30 cellular contexts compared by ENCODE assay signal in genomic region chr10:95196053-95196452, GRCh38. TPM values are rescaled to one million over a fixed set of nuclear protein-coding genes. Genes with fewer than 3 reads are reported as not detected.
A peak's percentile ranks its signal among the peaks of the same experiment; 100 is the strongest.
DNase-seq lines count a peak whose midpoint lies in the region; ATAC-seq, FAIRE-seq and TF ChIP-seq lines count a peak whose summit lies in the region.
"Had no signal": no experiment of that assay in that cellular context is flagged by ENCODE, and none has a peak within 500 bp of the region (broad histone marks: within the 10 kb centered on the region; RNA-seq: fewer than 3 reads in every experiment).

No MANE protein-coding gene starts in this region.

- H3K4me2 ChIP-seq in H9 (ENCODE audit: insufficient read depth, insufficient read length, low read length) (no peak overlapping the region), astrocyte (ENCODE audit: low read length) (no peak overlapping the region)

- H3K4me1 Mint-ChIP-seq in H9 (peaks cover 24 to 31% of the 10 kb centered on the region in 2 experiments), astrocyte (ENCODE audit: low read depth, unreplicated experiment) (peaks cover 13% of the 10 kb centered on the region)
- H3K4me1 Mint-ChIP-seq: CD4-positive, alpha-beta memory T cell; stimulated activated naive B cell treated with anti-CD40 and anti-IgM and Interleukin-4, amounts not matched to agents 10 μg/mL and 1 μg/mL and 100 μg/mL, for 72 hours; T-helper 17 cell had no signal

- H3K36me3 Mint-ChIP-seq in H9 (ENCODE audit: insufficient read depth in 1 of 3, low read depth in 3 of 3) (peaks cover 0 to 5% (median 5%) of the 10 kb centered on the region in 3 experiments; a peak in 5 of 7 replicates), astrocyte (ENCODE audit: low read depth, unreplicated experiment) (no peaks in the 10 kb centered on the region)
- H3K36me3 Mint-ChIP-seq: CD4-positive, alpha-beta memory T cell had no signal

- H3K9ac ChIP-seq in H9 (ENCODE audit: extremely low read depth, insufficient read length, low read length) (no peak overlapping the region), astrocyte (ENCODE audit: low read length) (no peak overlapping the region)

- DNase-seq in H9 (peak; percentile 64), astrocyte (ENCODE audit: low read depth) (peak; percentile 39), iPS-NIHi7 (ENCODE audit: extremely low spot score) (peak; percentile 35), pons (ENCODE audit: low spot score) (peak; percentile 71), NCI-H1105 treated with DMSO at 0.1 percent for 48 hours (lab: John Stamatoyannopoulos, UW) (no peak)
- no peak for DNase-seq in stimulated activated CD4-positive, alpha-beta T cell treated with anti-CD3 and anti-CD28 coated beads, Interleukin-4, amount 100 ng/mL, for 1 hour
- DNase-seq in stimulated activated CD4-positive, alpha-beta T cell treated with anti-CD3 and anti-CD28 coated beads, Interleukin-4, amount 100 ng/mL, for 4 hours, result no peak
- DNase-seq: amniotic stem cell; CD4-positive, alpha-beta memory T cell; central memory CD4-positive, alpha-beta T cell; DMS79 treated with DMSO at 0.1 percent for 48 hours; Karpas-422; left ventricle myocardium inferior; NCI-H1048; NCI-H2081; NK-92 treated with Interleukin-12 subunit alpha and Interleukin-12 subunit beta, amount 100 ng/mL, for 24 hours; right lobe of liver; stimulated activated naive B cell treated with anti-CD40 and anti-IgM and Interleukin-4, amounts not matched to agents 10 μg/mL and 1 μg/mL and 100 μg/mL, for 72 hours; T-helper 17 cell; tibial artery had no signal

- no peaks in the 10 kb centered on the region for H3K79me1 ChIP-seq in H9 (ENCODE audit: insufficient read depth, low read depth, low read length, poor library complexity, severe bottlenecking)

- TF ChIP-seq CTCF in H9 (conservative IDR thresholded peaks at IDR 0.05), result no peak
- no peak for TF ChIP-seq CTCF in astrocyte (IDR thresholded peaks at IDR 0.05; ENCODE audit: insufficient read depth, low read depth, low read length)

- H2BK5ac ChIP-seq in H9 (ENCODE audit: insufficient read length, low read length), result no peak overlapping the region

- H4K5ac ChIP-seq in H9 (ENCODE audit: insufficient read length, low read depth, low read length), result no peak overlapping the region

- no peak overlapping the region for H4K91ac ChIP-seq in H9 (ENCODE audit: insufficient read length, low read depth, low read length)

- H3K36me3 ChIP-seq in astrocyte (ENCODE audit: insufficient read depth, low read length), result no peaks in the 10 kb centered on the region
- H3K36me3 ChIP-seq: left ventricle myocardium inferior, right lobe of liver, tibial artery had no signal

- H2BK12ac ChIP-seq in H9 (ENCODE audit: insufficient read length, low read depth, low read length), result no peak overlapping the region

- peaks cover 6% of the 10 kb centered on the region; the same call in 1 of the 2 replicates for H3K4me1 ChIP-seq in H9 (ENCODE audit: insufficient read depth, low read length)
- no peaks in the 10 kb centered on the region for H3K4me1 ChIP-seq in astrocyte (ENCODE audit: insufficient read depth, low read length)
- H3K4me1 ChIP-seq: left ventricle myocardium inferior, right lobe of liver, tibial artery had no signal

- H3K23me2 ChIP-seq in H9 (ENCODE audit: insufficient read length, low read depth, low read length, poor library complexity, severe bottlenecking), result no peaks in the 10 kb centered on the region

- H3K9me3 ChIP-seq in H9 (ENCODE audit: control insufficient read depth, low read depth, low read length) (no peaks in the 10 kb centered on the region), astrocyte (ENCODE audit: insufficient read depth, low read depth, low read length) (no peaks in the 10 kb centered on the region)
- H3K9me3 ChIP-seq: left ventricle myocardium inferior, right lobe of liver, tibial artery had no signal

- H4K20me1 ChIP-seq in H9 (ENCODE audit: control insufficient read depth, insufficient read depth, insufficient read length) (no peaks in the 10 kb centered on the region), astrocyte (ENCODE audit: insufficient read depth, low read length) (no peaks in the 10 kb centered on the region)

- H3T11ph ChIP-seq in H9 (ENCODE audit: low read length), result no peak overlapping the region

- H3K27ac ChIP-seq in H9 (ENCODE audit: insufficient read length, low read depth, low read length) (no peak overlapping the region), astrocyte (ENCODE audit: low read depth, low read length) (no peak overlapping the region)
- H3K27ac ChIP-seq: left ventricle myocardium inferior, right lobe of liver, tibial artery, VCaP had no signal

- no peak overlapping the region for H2AK5ac ChIP-seq in H9 (ENCODE audit: insufficient read length, low read length)

- H2BK120ac ChIP-seq in H9 (ENCODE audit: low read depth, low read length, poor library complexity, severe bottlenecking), result no peak overlapping the region

- FAIRE-seq in astrocyte (lab: Jason Lieb, UNC), result no peak
- FAIRE-seq: H54, RCC 7860 had no signal

- H3K14ac ChIP-seq in H9 (ENCODE audit: insufficient read depth, low read length), result no peak overlapping the region

- no CpG with 5 or more reads among the region's 3 CpGs for WGBS in H9 (ENCODE audit: extremely low coverage, insufficient read length, low lambda C conversion rate)

- peak overlapping the region in 1 of 2 experiments; percentile 47; a peak in 1 of 5 replicates for H3K4me3 Mint-ChIP-seq in H9
- no peak overlapping the region for H3K4me3 Mint-ChIP-seq in astrocyte (ENCODE audit: unreplicated experiment)
- H3K4me3 Mint-ChIP-seq: CD4-positive, alpha-beta memory T cell; stimulated activated naive B cell treated with anti-CD40 and anti-IgM and Interleukin-4, amounts not matched to agents 10 μg/mL and 1 μg/mL and 100 μg/mL, for 72 hours; T-helper 17 cell had no signal

- no peaks in the 10 kb centered on the region for H3K79me2 ChIP-seq in H9 (ENCODE audit: insufficient read depth, low read length)
- no peaks in the 10 kb centered on the region for H3K79me2 ChIP-seq in astrocyte (ENCODE audit: insufficient read depth, low read length)

- H2AFZ ChIP-seq in H9 (ENCODE audit: low read length) (no peak overlapping the region), astrocyte (ENCODE audit: low read depth, low read length) (no peak overlapping the region)

- H3K27me3 Mint-ChIP-seq in H9 (ENCODE audit: low read depth), result no peaks in the 10 kb centered on the region
- H3K27me3 Mint-ChIP-seq in astrocyte (ENCODE audit: low read depth, unreplicated experiment), result no peaks in the 10 kb centered on the region
- H3K27me3 Mint-ChIP-seq: stimulated activated naive B cell treated with anti-CD40 and anti-IgM and Interleukin-4, amounts not matched to agents 10 μg/mL and 1 μg/mL and 100 μg/mL, for 72 hours; T-helper 17 cell had no signal

- no peak overlapping the region for H3K4ac ChIP-seq in H9 (ENCODE audit: low read depth, low read length)

- peak overlapping the region; percentile 1 to 72 (median 65); a peak in 3 of 7 replicates for H3K27ac Mint-ChIP-seq in H9
- no peak overlapping the region for H3K27ac Mint-ChIP-seq in astrocyte (ENCODE audit: unreplicated experiment)
- H3K27ac Mint-ChIP-seq: CD4-positive, alpha-beta memory T cell; stimulated activated naive B cell treated with anti-CD40 and anti-IgM and Interleukin-4, amounts not matched to agents 10 μg/mL and 1 μg/mL and 100 μg/mL, for 72 hours; T-helper 17 cell had no signal

- no peak overlapping the region for H3K23ac ChIP-seq in H9 (ENCODE audit: insufficient read length, low read depth, low read length)

- no peak overlapping the region for H2BK20ac ChIP-seq in H9 (ENCODE audit: low read depth, low read length, poor library complexity, severe bottlenecking)

- H3K27me3 ChIP-seq in H9 (ENCODE audit: insufficient read depth, low read length) (no peaks in the 10 kb centered on the region), astrocyte (ENCODE audit: insufficient read depth, low read length) (no peaks in the 10 kb centered on the region)
- H3K27me3 ChIP-seq: right lobe of liver, tibial artery had no signal

- peaks cover 0 to 3% of the 10 kb centered on the region in 2 experiments; a peak in 4 of 5 replicates for H3K9me3 Mint-ChIP-seq in H9
- H3K9me3 Mint-ChIP-seq in astrocyte (ENCODE audit: unreplicated experiment), result no peaks in the 10 kb centered on the region

- H2BK15ac ChIP-seq in H9 (ENCODE audit: low read depth, low read length), result no peak overlapping the region

- H4K8ac ChIP-seq in H9 (replicated peaks; ENCODE audit: insufficient read length, low read depth, low read length), result no peak overlapping the region

- no peak overlapping the region for H3K18ac ChIP-seq in H9 (ENCODE audit: insufficient read length, low read depth, low read length)

- H3K56ac ChIP-seq in H9 (ENCODE audit: insufficient read length, low read depth, low read length), result no peak overlapping the region

- no peak for ATAC-seq in HG02852 (IDR thresholded peaks at IDR 0.05; ENCODE audit: unreplicated experiment)
- ATAC-seq: esophagus mucosa; right lobe of liver; stimulated activated naive B cell treated with anti-CD40 and anti-IgM and Interleukin-4, amounts not matched to agents 10 μg/mL and 1 μg/mL and 100 μg/mL, for 72 hours; T-helper 17 cell had no signal

- no peak overlapping the region for H3K4me3 ChIP-seq in astrocyte (ENCODE audit: insufficient read depth, low read depth, low read length)
- H3K4me3 ChIP-seq: left ventricle myocardium inferior, right lobe of liver, tibial artery had no signal

RNA-seq across cellular contexts. Expression of gene ACSM6, which starts 2.0 kb away (rescaled TPM):
- total RNA-seq in H9 (2021) (0.18 TPM in 1 of 2 replicates, not detected in the other), astrocyte (not detected in 2 replicates)
- total RNA-seq: CD4-positive, alpha-beta memory T cell; esophagus mucosa; glomerular endothelial cell; HT-29; left ventricle myocardium inferior; mucosa of gallbladder; omental fat pad; SK-MEL-5; T-helper 17 cell had no signal

Comparison
In these comparisons a context has a peak if more than half of its experiments do, and no peak if none do; other contexts are left out.
1. DNase-seq: peak in H9 (single experiment), astrocyte (single experiment), iPS-NIHi7 (single experiment) and pons (single experiment); none in stimulated activated CD4-positive, alpha-beta T cell treated with anti-CD3 and anti-CD28 coated beads, Interleukin-4, amount 100 ng/mL, for 1 hour (single experiment), NCI-H1105 treated with DMSO at 0.1 percent for 48 hours (single experiment) and stimulated activated CD4-positive, alpha-beta T cell treated with anti-CD3 and anti-CD28 coated beads, Interleukin-4, amount 100 ng/mL, for 4 hours (0 of 2).